ENCODE assay signal across 21 cellular contexts in genomic region chr3:151964768-151965167, GRCh38.
"Had no signal": no experiment of that assay in that cellular context is flagged by ENCODE, and none has a peak within 500 bp of the region (broad histone marks: within the 10 kb centered on the region; RNA-seq: fewer than 3 reads in every experiment).

No MANE protein-coding gene starts in this region.

- H3K27me3 ChIP-seq: gastroesophageal sphincter, heart right ventricle, ovary, sigmoid colon, upper lobe of right lung had no signal

- H3K4me3 ChIP-seq: gastroesophageal sphincter, heart right ventricle, mucosa of descending colon, ovary, sigmoid colon, upper lobe of right lung had no signal

- FAIRE-seq: colon had no signal

- H3K27ac ChIP-seq: gastroesophageal sphincter, heart right ventricle, ovary, sigmoid colon, upper lobe of right lung had no signal

- ATAC-seq: activated CD8-positive, alpha-beta T cell treated with anti-CD3 and anti-CD28 coated beads for 36 hours; activated T-helper 17 cell treated with anti-CD3 and anti-CD28 coated beads, Interleukin-2, amount 50 U/mL, for 72 hours; gastroesophageal sphincter; heart right ventricle; left ventricle myocardium superior; mucosa of descending colon; naive thymus-derived CD8-positive, alpha-beta T cell; upper lobe of right lung had no signal

- DNase-seq: activated CD4-positive, alpha-beta T cell treated with anti-CD3 and anti-CD28 coated beads, Interleukin-2, amount 10 ng/mL, durations not matched to agents 24 days and 14 days; activated CD8-positive, alpha-beta T cell treated with anti-CD3 and anti-CD28 coated beads for 36 hours; activated naive CD4-positive, alpha-beta T cell; activated naive CD8-positive, alpha-beta T cell treated with anti-CD3 and anti-CD28 coated beads for 36 hours; activated T-cell treated with anti-CD3 and anti-CD28 coated beads, Interleukin-2, amount 50 U/mL, for 1 hour; amygdala; central memory CD4-positive, alpha-beta T cell; erythroblast; heart right ventricle; left ventricle myocardium superior; mucosa of descending colon; naive thymus-derived CD8-positive, alpha-beta T cell; ovary; sigmoid colon; stimulated activated CD8-positive, alpha-beta memory T cell treated with anti-CD3 and anti-CD28 coated beads, Interleukin-4, amount 100 ng/mL, for 48 hours; stimulated activated naive CD4-positive, alpha-beta T cell; T1000; upper lobe of right lung had no signal

- H3K4me1 ChIP-seq: gastroesophageal sphincter, heart right ventricle, sigmoid colon, upper lobe of right lung had no signal

- H3K9me3 ChIP-seq: gastroesophageal sphincter, mucosa of descending colon, ovary, sigmoid colon, upper lobe of right lung had no signal

- H3K36me3 ChIP-seq: gastroesophageal sphincter, heart right ventricle, ovary, sigmoid colon, upper lobe of right lung had no signal
